In the genomic region with DNA sequence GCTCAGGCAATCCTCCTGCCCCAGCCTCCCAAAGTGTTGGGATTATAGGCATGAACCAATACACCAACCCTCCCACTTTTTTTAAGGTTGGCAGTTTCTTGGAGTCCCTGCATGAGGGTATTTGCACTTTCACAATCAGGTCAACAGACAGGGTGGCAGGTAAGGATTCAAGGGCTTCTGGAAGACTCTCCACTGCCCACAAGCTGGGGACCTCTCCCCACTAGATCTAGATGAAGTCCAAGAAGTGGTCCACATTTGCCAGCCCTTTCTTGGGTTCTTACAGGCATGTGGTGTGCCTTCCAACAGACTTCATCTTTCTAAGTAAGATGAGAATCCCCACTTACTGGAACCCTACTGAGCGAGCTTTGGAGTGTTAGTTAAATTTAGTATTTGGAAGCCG, we compare ENCODE assay signal across 30 cellular contexts. TPM values are rescaled to one million over a fixed set of nuclear protein-coding genes. Genes with fewer than 3 reads are reported as not detected.
"Had no signal": no experiment of that assay in that cellular context is flagged by ENCODE, and none has a peak within 500 bp of the region (broad histone marks: within the 10 kb centered on the region; RNA-seq: fewer than 3 reads in every experiment).

No MANE protein-coding gene starts in this region.

- DNase-seq: natural killer cell; occipital lobe; pancreas; right lobe of liver; sigmoid colon; small intestine; stimulated activated CD4-positive, alpha-beta T cell treated with anti-CD3 and anti-CD28 coated beads, Interleukin-15, amount 100 ng/mL, for 24 hours; stimulated activated CD4-positive, alpha-beta T cell treated with anti-CD3 and anti-CD28 coated beads, Interleukin-2, amount 100 ng/mL, for 24 hours; stimulated activated CD4-positive, alpha-beta T cell treated with anti-CD3 and anti-CD28 coated beads, Interleukin-2, amount 100 ng/mL, for 48 hours; stimulated activated CD4-positive, alpha-beta T cell treated with anti-CD3 and anti-CD28 coated beads, Interleukin-4, amount 100 ng/mL, for 24 hours; stimulated activated naive B cell treated with anti-CD40 and anti-IgM and Interleukin-4, amounts not matched to agents 10 μg/mL and 1 μg/mL and 100 μg/mL, for 72 hours; stimulated activated naive CD4-positive, alpha-beta T cell treated with Interleukin-2 at 50 U/mL for 16 hours; stomach; thyroid gland; trophoblast cell; upper lobe of left lung had no signal

- H3K27ac ChIP-seq: neural progenitor cell, pancreas, prostate gland, right lobe of liver, sigmoid colon, stomach, thoracic aorta, thyroid gland, tibial nerve, upper lobe of left lung, vagina had no signal

- H3K36me3 Mint-ChIP-seq: natural killer cell had no signal

- H3K27ac Mint-ChIP-seq: natural killer cell; nephron; neural progenitor cell; stimulated activated effector memory CD8-positive, alpha-beta T cell treated with anti-CD3 and anti-CD28 coated beads, Interleukin-12 subunit alpha, Interleukin-12 subunit beta, amount 100 ng/mL, for 72 hours; stimulated activated naive B cell treated with anti-CD40 and anti-IgM and Interleukin-4, amounts not matched to agents 10 μg/mL and 1 μg/mL and 100 μg/mL, for 72 hours; stimulated activated naive CD8-positive, alpha-beta T cell treated with anti-CD3 and anti-CD28 coated beads, Interleukin-15, Interleukin-2, amounts not matched to agents 100 ng/mL and 50 ng/mL, for 24 hours had no signal

- H3K9me3 Mint-ChIP-seq: natural killer cell; nephron; neural progenitor cell; stimulated activated effector memory CD8-positive, alpha-beta T cell treated with anti-CD3 and anti-CD28 coated beads, Interleukin-12 subunit alpha, Interleukin-12 subunit beta, amount 100 ng/mL, for 72 hours; stimulated activated naive B cell treated with anti-CD40 and anti-IgM and Interleukin-4, amounts not matched to agents 10 μg/mL and 1 μg/mL and 100 μg/mL, for 72 hours; stimulated activated naive CD8-positive, alpha-beta T cell treated with anti-CD3 and anti-CD28 coated beads, Interleukin-15, Interleukin-2, amounts not matched to agents 100 ng/mL and 50 ng/mL, for 24 hours had no signal

- H3K27me3 ChIP-seq: neural progenitor cell, pancreas, right lobe of liver, sigmoid colon, stomach, thyroid gland, tibial nerve, upper lobe of left lung, vagina had no signal

- H3K36me3 ChIP-seq: neural progenitor cell, right lobe of liver, thyroid gland had no signal

- H3K4me1 ChIP-seq: right lobe of liver had no signal

- H3K27me3 Mint-ChIP-seq: stimulated activated naive B cell treated with anti-CD40 and anti-IgM and Interleukin-4, amounts not matched to agents 10 μg/mL and 1 μg/mL and 100 μg/mL, for 72 hours; stimulated activated naive CD8-positive, alpha-beta T cell treated with anti-CD3 and anti-CD28 coated beads, Interleukin-15, Interleukin-2, amounts not matched to agents 100 ng/mL and 50 ng/mL, for 24 hours had no signal

- H3K4me3 Mint-ChIP-seq: natural killer cell; nephron; neural progenitor cell; stimulated activated effector memory CD8-positive, alpha-beta T cell treated with anti-CD3 and anti-CD28 coated beads, Interleukin-12 subunit alpha, Interleukin-12 subunit beta, amount 100 ng/mL, for 72 hours; stimulated activated naive B cell treated with anti-CD40 and anti-IgM and Interleukin-4, amounts not matched to agents 10 μg/mL and 1 μg/mL and 100 μg/mL, for 72 hours; stimulated activated naive CD8-positive, alpha-beta T cell treated with anti-CD3 and anti-CD28 coated beads, Interleukin-15, Interleukin-2, amounts not matched to agents 100 ng/mL and 50 ng/mL, for 24 hours had no signal

- H3K4me3 ChIP-seq: neural progenitor cell, pancreas, prostate gland, right lobe of liver, sigmoid colon, stomach, thoracic aorta, thyroid gland, tibial nerve, upper lobe of left lung, vagina had no signal

- H3K9me3 ChIP-seq: pancreas, prostate gland, right lobe of liver, sigmoid colon, stomach, thoracic aorta, thyroid gland, tibial nerve, upper lobe of left lung, vagina had no signal

- ATAC-seq: natural killer cell; pancreas; right cardiac atrium; right lobe of liver; stimulated activated effector memory CD8-positive, alpha-beta T cell treated with anti-CD3 and anti-CD28 coated beads, Interleukin-12 subunit alpha, Interleukin-12 subunit beta, amount 100 ng/mL, for 72 hours; stimulated activated naive B cell treated with anti-CD40 and anti-IgM and Interleukin-4, amounts not matched to agents 10 μg/mL and 1 μg/mL and 100 μg/mL, for 72 hours had no signal

RNA-seq across cellular contexts. Expression of a gene that starts 3.9 kb away (rescaled TPM):
- total RNA-seq: natural killer cell, occipital lobe, osteocyte, renal cortical epithelial cell, subcutaneous adipose tissue, temporal lobe, vagina had no signal
- polyA plus RNA-seq: neural cell had no signal
